In the genomic region with DNA sequence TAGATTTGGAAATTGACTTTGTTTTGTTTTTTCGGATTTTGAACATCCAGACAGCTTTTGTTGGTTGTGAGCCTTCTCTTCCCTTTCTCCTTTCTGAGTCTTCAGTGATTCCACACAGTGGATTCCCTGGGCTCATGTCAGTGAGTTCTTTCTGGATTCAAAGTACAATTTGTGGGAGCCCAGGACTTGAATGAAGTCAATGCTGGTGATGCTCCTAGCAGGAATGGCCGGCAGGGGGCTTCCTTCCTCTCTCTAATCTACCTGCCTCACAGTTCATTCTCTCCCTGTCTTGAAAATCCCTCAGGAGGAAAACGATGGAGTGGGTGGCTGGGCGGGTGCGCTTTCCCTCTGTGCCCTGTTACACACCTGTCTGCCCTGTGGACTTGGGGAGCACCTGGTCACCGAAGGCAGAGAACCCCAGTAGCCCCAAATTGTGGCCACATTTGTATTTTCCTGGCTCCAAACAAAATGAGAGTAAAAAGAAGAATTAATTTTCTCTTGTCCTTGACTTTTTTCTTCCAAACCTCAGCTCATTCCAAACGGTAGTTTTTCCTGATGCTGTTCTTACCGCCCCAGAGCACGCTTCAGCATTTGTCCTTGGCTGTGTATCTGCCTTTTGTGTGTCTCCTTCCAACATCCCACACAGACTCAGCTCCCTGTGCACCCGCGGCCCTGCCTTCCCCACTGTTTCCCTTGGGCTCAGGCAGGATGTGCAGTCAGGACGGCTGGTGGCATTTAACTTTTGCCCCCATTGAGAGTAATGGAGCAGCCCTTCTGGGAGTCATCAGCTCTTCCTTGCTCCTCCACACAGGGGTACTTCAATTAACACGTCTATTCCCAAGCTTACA, we compare ENCODE assay signal across 9 cellular contexts.
DNase-seq lines count a peak whose midpoint lies in the region; ATAC-seq, FAIRE-seq and TF ChIP-seq lines count a peak whose summit lies in the region.
"Had no signal": no experiment of that assay in that cellular context is flagged by ENCODE, and none has a peak within 500 bp of the region (broad histone marks: within the 10 kb centered on the region; RNA-seq: fewer than 3 reads in every experiment).

No MANE protein-coding gene starts in this region.

- no peaks in the 10 kb centered on the region for H3K9me1 ChIP-seq in keratinocyte (ENCODE audit: control insufficient read depth, extremely low read depth, insufficient read depth, low read length)

- H3K4me3 ChIP-seq in SJCRH30, result no peak overlapping the region
- no peak overlapping the region for H3K4me3 ChIP-seq in keratinocyte (ENCODE audit: control insufficient read depth in 2 of 3, extremely low read depth in 1 of 3, insufficient read depth in 2 of 3, low read depth in 1 of 3, low read length in 3 of 3)

- H3K4me1 ChIP-seq in SJCRH30 (no peaks in the 10 kb centered on the region), keratinocyte (ENCODE audit: control insufficient read depth, extremely low read depth, insufficient read depth, low read length) (no peaks in the 10 kb centered on the region)

- no peak overlapping the region for H2AFZ ChIP-seq in keratinocyte (ENCODE audit: control insufficient read depth, low read length)

- TF ChIP-seq CTCF in CD14-positive monocyte (IDR thresholded peaks at IDR 0.05) (peak; percentile 48), keratinocyte (optimal IDR thresholded peaks at IDR 0.05 in 1 of 3, IDR thresholded peaks at IDR 0.05 in 1 of 3, conservative IDR thresholded peaks at IDR 0.05 in 1 of 3; ENCODE audit: extremely low read depth in 1 of 3, insufficient read depth in 2 of 3, low read length in 3 of 3) (peak; percentile 76 to 80 (median 78))

- H3K27ac ChIP-seq in SJCRH30 (no peak overlapping the region), keratinocyte (ENCODE audit: control insufficient read depth, insufficient read depth, low read length) (no peak overlapping the region)
- H3K27ac ChIP-seq: epithelial cell of prostate had no signal

- intact Hi-C loops in CD14-positive monocyte (cut with micrococcal nuclease), result no loop called here

- H3K36me3 ChIP-seq in SJCRH30 (no peaks in the 10 kb centered on the region), keratinocyte (ENCODE audit: control insufficient read depth in 2 of 2, extremely low read depth in 1 of 2, insufficient read depth in 2 of 2, low read length in 2 of 2) (no peaks in the 10 kb centered on the region)

- POLR2A ChIA-PET in HEK293T (lab: Yijun Ruan, JAX), result no interaction called here

- no peak overlapping the region for H3K9ac ChIP-seq in keratinocyte (ENCODE audit: control insufficient read depth, extremely low read depth, insufficient read depth, low read length)

- dilution Hi-C loops in keratinocyte (cut with MboI; ENCODE audit: extremely low pct_ligation_motif_present, low sequenced_read_pairs), result no loop called here

- peak overlapping the region in 1 of 2 donors; percentile 37 for H3K4me3 Mint-ChIP-seq in CD14-positive monocyte

- ATAC-seq in GM19395 (IDR thresholded peaks at IDR 0.05; ENCODE audit: unreplicated experiment), result no peak

- CTCF ChIA-PET in HEK293T (lab: Yijun Ruan, JAX), result interaction anchor here (0.6 to 0.7 kb wide), 2 partner anchors 18 to 146 kb away, joined by 3 read pairs; no protein-coding TSS in a partner anchor

- H3K4me1 Mint-ChIP-seq in CD14-positive monocyte, result no peaks in the 10 kb centered on the region

- H3K27me3 ChIP-seq in SJCRH30 (no peaks in the 10 kb centered on the region), keratinocyte (ENCODE audit: control insufficient read depth, extremely low read depth, insufficient read depth, low read length) (peaks cover 14% of the 10 kb centered on the region)

- H3K36me3 Mint-ChIP-seq in CD14-positive monocyte, result no peaks in the 10 kb centered on the region

- H3K27ac Mint-ChIP-seq in CD14-positive monocyte, result peak overlapping the region in 1 of 7 donors; percentile 21

- peaks cover 30 to 57% (median 40%) of the 10 kb centered on the region in 3 donors for H3K27me3 Mint-ChIP-seq in CD14-positive monocyte (ENCODE audit: low read depth in 3 of 3)

- no peaks in the 10 kb centered on the region for H4K20me1 ChIP-seq in keratinocyte (ENCODE audit: control insufficient read depth, extremely low read depth, insufficient read depth, low read length)

- no peak overlapping the region for H3K4me2 ChIP-seq in keratinocyte (ENCODE audit: control insufficient read depth, extremely low read depth, insufficient read depth, low read depth, low read length)

- DNase-seq in CD14-positive monocyte (ENCODE audit: low spot score) (no peak), HEK293T (ENCODE audit: extremely low spot score) (peak; percentile 31), SJCRH30 (peak; percentile 32 to 63), keratinocyte (ENCODE audit: low read depth, low spot score) (no peak), putamen (ENCODE audit: low spot score) (no peak), NCI-H1105 (lab: John Stamatoyannopoulos, UW) (no peak), hippocampal formation (lab: John Stamatoyannopoulos, UW) (no peak)

- no peaks in the 10 kb centered on the region for H3K79me2 ChIP-seq in keratinocyte (ENCODE audit: control insufficient read depth, insufficient read depth, low read length)

- FAIRE-seq in keratinocyte (lab: Jason Lieb, UNC), result peak; percentile 9

- no peaks in the 10 kb centered on the region for H3K9me3 ChIP-seq in SJCRH30 (replicated peaks)
- no peaks in the 10 kb centered on the region for H3K9me3 ChIP-seq in keratinocyte (ENCODE audit: control insufficient read depth, low read depth, low read length)

- peaks cover 0 to 14% (median 5%) of the 10 kb centered on the region in 7 donors for H3K9me3 Mint-ChIP-seq in CD14-positive monocyte

TF ChIP-seq in HEK293T, 16 proteins besides CTCF, POLR2A, EP300 and RAD21:
- TF ChIP-seq PKNOX1 (IDR thresholded peaks at IDR 0.05), result no peak
- TF ChIP-seq L3MBTL2 (conservative IDR thresholded peaks at IDR 0.05), result no peak
- TF ChIP-seq BHLHE40 (IDR thresholded peaks at IDR 0.05; ENCODE audit: borderline replicate concordance), result no peak
- TF ChIP-seq HDGF (IDR thresholded peaks at IDR 0.05; ENCODE audit: borderline replicate concordance), result no peak
- TF ChIP-seq FOXK2 (IDR thresholded peaks at IDR 0.05), result no peak
- no peak for TF ChIP-seq ELF4 (IDR thresholded peaks at IDR 0.05)
- no peak for TF ChIP-seq SUZ12 (IDR thresholded peaks at IDR 0.05)
- TF ChIP-seq NFRKB (IDR thresholded peaks at IDR 0.05), result no peak
- no peak for TF ChIP-seq ARNT (IDR thresholded peaks at IDR 0.05)
- no peak for TF ChIP-seq TARDBP (IDR thresholded peaks at IDR 0.05)
- no peak for TF ChIP-seq SP1 (IDR thresholded peaks at IDR 0.05)
- TF ChIP-seq FOXA1 (IDR thresholded peaks at IDR 0.05), result no peak
- no peak for TF ChIP-seq CTBP1 (IDR thresholded peaks at IDR 0.05; ENCODE audit: borderline replicate concordance)
- TF ChIP-seq LEF1 (IDR thresholded peaks at IDR 0.05; ENCODE audit: borderline replicate concordance), result no peak
- no peak for TF ChIP-seq FOXM1 (IDR thresholded peaks at IDR 0.05; ENCODE audit: borderline replicate concordance)
- no peak for TF ChIP-seq ZNF384 (IDR thresholded peaks at IDR 0.05)

Comparison
In these comparisons a context has a peak if more than half of its experiments do, and no peak if none do; other contexts are left out.
1. DNase-seq: peak in HEK293T (single experiment) and SJCRH30 (2 of 2); none in CD14-positive monocyte (single experiment), keratinocyte (single experiment), putamen (single experiment), NCI-H1105 (single experiment) and hippocampal formation (0 of 2).